28 cellular contexts compared by ENCODE assay signal in the genomic region with DNA sequence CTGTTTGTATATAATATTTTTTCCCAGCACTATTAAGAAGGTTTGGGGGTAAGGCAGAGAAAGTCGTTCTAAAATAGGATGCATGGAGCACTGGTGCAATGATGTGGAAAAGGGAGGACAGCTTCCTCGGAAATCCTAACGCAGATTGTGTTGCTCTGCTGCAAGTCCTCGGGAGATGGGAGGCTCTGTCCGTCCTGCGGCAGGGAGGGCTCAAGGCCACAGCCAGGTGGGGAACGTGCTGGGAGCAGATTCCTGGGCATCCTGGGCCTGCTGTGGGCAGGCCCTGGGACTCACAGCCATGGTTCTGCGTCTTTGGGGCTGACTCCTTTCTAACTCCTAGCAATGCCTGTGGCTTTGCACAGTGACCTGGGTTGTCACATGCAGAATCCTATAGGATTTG.
"Had no signal": no experiment of that assay in that cellular context is flagged by ENCODE, and none has a peak within 500 bp of the region (broad histone marks: within the 10 kb centered on the region; RNA-seq: fewer than 3 reads in every experiment).

No MANE protein-coding gene starts in this region.

- H3K4me3 ChIP-seq: colonic mucosa, dorsolateral prefrontal cortex, esophagus squamous epithelium, gastroesophageal sphincter, heart left ventricle, hepatocyte, left lung, lower lobe of right lung, mucosa of descending colon had no signal

- H2AFZ ChIP-seq: hepatocyte had no signal

- FAIRE-seq: endometrium, frontal cortex, kidney had no signal

- H3K79me2 ChIP-seq: hepatocyte had no signal

- H3K36me3 ChIP-seq: colonic mucosa, esophagus squamous epithelium, gastroesophageal sphincter, heart left ventricle, left lung, lower lobe of right lung had no signal

- H3K9me3 ChIP-seq: colonic mucosa, esophagus squamous epithelium, gastroesophageal sphincter, heart left ventricle, left lung, lower lobe of right lung, mucosa of descending colon had no signal

- ATAC-seq: esophagus mucosa, foreskin keratinocyte, gastroesophageal sphincter, heart left ventricle, left colon, left lung, left ventricle myocardium superior, lower lobe of right lung, mucosa of descending colon had no signal

- H3K27ac ChIP-seq: colonic mucosa, epithelial cell of prostate, esophagus squamous epithelium, foreskin keratinocyte, gastroesophageal sphincter, heart left ventricle, hepatocyte, left lung, lower lobe of right lung had no signal

- H3K4me2 ChIP-seq: hepatocyte had no signal

- DNase-seq: colonic mucosa; dermis blood vessel endothelial cell; dorsolateral prefrontal cortex; effector CD4-positive, alpha-beta T cell; effector memory CD4-positive, alpha-beta T cell; endodermal cell; erythroblast; esophagus squamous epithelium; foreskin keratinocyte; heart left ventricle; hypothalamus; immature natural killer cell; islet precursor cell; kidney; kidney glomerular epithelial cell; left colon; left lung; left ventricle myocardium superior; lower lobe of right lung; mesenchymal stem cell; mucosa of descending colon; naive B cell had no signal

- H3K27me3 ChIP-seq: colonic mucosa, esophagus squamous epithelium, foreskin keratinocyte, left lung had no signal

- H3K4me1 ChIP-seq: colonic mucosa, esophagus squamous epithelium, foreskin keratinocyte, gastroesophageal sphincter, heart left ventricle, left lung, lower lobe of right lung had no signal
